ENCODE assay signal across 21 cellular contexts in the genomic region with DNA sequence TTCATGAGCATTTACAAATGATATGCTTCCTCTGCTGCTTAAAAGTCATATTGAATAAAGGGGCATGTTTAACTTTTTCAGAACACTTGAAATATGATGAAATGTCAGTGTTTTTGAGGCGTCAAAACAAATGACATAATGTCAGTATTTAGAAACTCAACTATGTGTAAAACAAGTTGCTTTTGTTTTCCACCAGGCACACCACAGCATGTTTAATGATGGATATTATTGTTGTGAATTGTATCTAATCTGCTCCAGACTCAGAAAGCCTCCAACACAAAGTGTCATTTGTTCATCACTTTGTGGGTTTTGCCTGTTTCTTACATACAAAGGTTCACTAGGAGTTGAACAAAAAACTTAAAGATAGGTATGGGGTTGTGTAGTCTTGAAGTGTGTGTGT.
"Had no signal": no experiment of that assay in that cellular context is flagged by ENCODE, and none has a peak within 500 bp of the region (broad histone marks: within the 10 kb centered on the region; RNA-seq: fewer than 3 reads in every experiment).

No MANE protein-coding gene starts in this region.

- H2AFZ ChIP-seq: neural progenitor cell had no signal

- DNase-seq: colonic mucosa; effector CD8-positive, alpha-beta T cell; gastrocnemius medialis; glutamatergic neuron; immature natural killer cell; kidney; left cardiac atrium; left ventricle myocardium inferior; lower lobe of right lung; midbrain; nucleus accumbens; ovary; retina; right lobe of liver; stimulated activated CD4-positive, alpha-beta T cell treated with anti-CD3 and anti-CD28 coated beads, Interleukin-4, amount 100 ng/mL, for 1 hour; stimulated activated CD8-positive, alpha-beta memory T cell treated with anti-CD3 and anti-CD28 coated beads, Interleukin-4, amount 100 ng/mL, for 48 hours; stimulated activated naive CD8-positive, alpha-beta T cell treated with anti-CD3 and anti-CD28 coated beads, Interleukin-15, Interleukin-2, amounts not matched to agents 100 U/mL and 50 U/mL, for 24 hours; upper lobe of right lung had no signal

- H3K4me1 ChIP-seq: colonic mucosa, gastrocnemius medialis, left ventricle myocardium inferior, lower lobe of right lung, right lobe of liver, upper lobe of right lung, vagina had no signal

- H3K27ac ChIP-seq: colonic mucosa, gastrocnemius medialis, left ventricle myocardium inferior, lower lobe of right lung, neural progenitor cell, ovary, right lobe of liver, upper lobe of right lung, vagina had no signal

- H3K36me3 ChIP-seq: colonic mucosa, gastrocnemius medialis, left ventricle myocardium inferior, lower lobe of right lung, neural progenitor cell, ovary, right lobe of liver, tibial nerve, upper lobe of right lung, vagina had no signal

- H3K4me3 ChIP-seq: colonic mucosa, gastrocnemius medialis, left ventricle myocardium inferior, lower lobe of right lung, neural progenitor cell, ovary, right lobe of liver, tibial nerve, upper lobe of right lung, vagina had no signal

- H3K9ac ChIP-seq: neural progenitor cell had no signal

- H3K4me2 ChIP-seq: neural progenitor cell had no signal

- H3K9me3 ChIP-seq: colonic mucosa, left ventricle myocardium inferior, lower lobe of right lung, ovary, right lobe of liver, tibial nerve, upper lobe of right lung, vagina had no signal

- H3K27me3 ChIP-seq: colonic mucosa, gastrocnemius medialis, neural progenitor cell, ovary, right lobe of liver, tibial nerve, upper lobe of right lung, vagina had no signal
